Comparison of ENCODE assay signal across 2 cellular contexts in the genomic region with DNA sequence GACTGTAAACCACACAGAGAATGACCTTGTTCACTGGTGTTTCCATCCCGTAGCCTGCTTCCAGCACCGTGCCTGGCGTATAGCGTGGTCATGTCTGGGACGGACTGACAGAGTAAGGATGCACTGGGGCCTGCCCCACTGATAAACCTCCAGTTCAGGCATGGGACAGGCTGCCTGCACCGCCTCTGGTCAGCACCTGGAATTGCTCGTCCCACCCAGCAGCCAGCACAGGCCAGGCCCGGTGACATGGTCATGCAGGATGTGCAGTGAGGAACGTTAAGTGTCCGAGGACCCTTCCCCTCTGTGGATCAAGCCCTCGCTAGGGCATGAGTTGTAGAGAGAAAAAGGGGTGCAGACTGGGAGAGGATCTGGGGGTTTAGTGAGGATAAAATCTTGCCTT.
TF ChIP-seq lines count a peak whose summit lies in the region.

No MANE protein-coding gene starts in this region.

TF ChIP-seq in SK-N-SH treated with all-trans-retinoic acid at 6 μM for 48 hours, 23 proteins besides CTCF, POLR2A, EP300 and RAD21:
- no peak for TF ChIP-seq ISL1 (CRISPR knock-in tag; IDR thresholded peaks at IDR 0.05)
- TF ChIP-seq ZC3H10 (CRISPR knock-in tag; IDR thresholded peaks at IDR 0.05): no peak
- no peak for TF ChIP-seq CSDC2 (CRISPR knock-in tag; IDR thresholded peaks at IDR 0.05)
- no peak for TF ChIP-seq ZFP30 (CRISPR knock-in tag; IDR thresholded peaks at IDR 0.05)
- no peak for TF ChIP-seq ZNF8 (CRISPR knock-in tag; IDR thresholded peaks at IDR 0.05)
- TF ChIP-seq ESRRG (CRISPR knock-in tag; IDR thresholded peaks at IDR 0.05): no peak
- TF ChIP-seq, protein P1, sequence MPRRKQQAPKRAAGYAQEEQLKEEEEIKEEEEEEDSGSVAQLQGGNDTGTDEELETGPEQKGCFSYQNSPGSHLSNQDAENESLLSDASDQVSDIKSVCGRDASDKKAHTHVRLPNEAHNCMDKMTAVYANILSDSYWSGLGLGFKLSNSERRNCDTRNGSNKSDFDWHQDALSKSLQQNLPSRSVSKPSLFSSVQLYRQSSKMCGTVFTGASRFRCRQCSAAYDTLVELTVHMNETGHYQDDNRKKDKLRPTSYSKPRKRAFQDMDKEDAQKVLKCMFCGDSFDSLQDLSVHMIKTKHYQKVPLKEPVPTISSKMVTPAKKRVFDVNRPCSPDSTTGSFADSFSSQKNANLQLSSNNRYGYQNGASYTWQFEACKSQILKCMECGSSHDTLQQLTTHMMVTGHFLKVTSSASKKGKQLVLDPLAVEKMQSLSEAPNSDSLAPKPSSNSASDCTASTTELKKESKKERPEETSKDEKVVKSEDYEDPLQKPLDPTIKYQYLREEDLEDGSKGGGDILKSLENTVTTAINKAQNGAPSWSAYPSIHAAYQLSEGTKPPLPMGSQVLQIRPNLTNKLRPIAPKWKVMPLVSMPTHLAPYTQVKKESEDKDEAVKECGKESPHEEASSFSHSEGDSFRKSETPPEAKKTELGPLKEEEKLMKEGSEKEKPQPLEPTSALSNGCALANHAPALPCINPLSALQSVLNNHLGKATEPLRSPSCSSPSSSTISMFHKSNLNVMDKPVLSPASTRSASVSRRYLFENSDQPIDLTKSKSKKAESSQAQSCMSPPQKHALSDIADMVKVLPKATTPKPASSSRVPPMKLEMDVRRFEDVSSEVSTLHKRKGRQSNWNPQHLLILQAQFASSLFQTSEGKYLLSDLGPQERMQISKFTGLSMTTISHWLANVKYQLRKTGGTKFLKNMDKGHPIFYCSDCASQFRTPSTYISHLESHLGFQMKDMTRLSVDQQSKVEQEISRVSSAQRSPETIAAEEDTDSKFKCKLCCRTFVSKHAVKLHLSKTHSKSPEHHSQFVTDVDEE (CRISPR knock-in tag; IDR thresholded peaks at IDR 0.05): no peak
- TF ChIP-seq, protein P2, sequence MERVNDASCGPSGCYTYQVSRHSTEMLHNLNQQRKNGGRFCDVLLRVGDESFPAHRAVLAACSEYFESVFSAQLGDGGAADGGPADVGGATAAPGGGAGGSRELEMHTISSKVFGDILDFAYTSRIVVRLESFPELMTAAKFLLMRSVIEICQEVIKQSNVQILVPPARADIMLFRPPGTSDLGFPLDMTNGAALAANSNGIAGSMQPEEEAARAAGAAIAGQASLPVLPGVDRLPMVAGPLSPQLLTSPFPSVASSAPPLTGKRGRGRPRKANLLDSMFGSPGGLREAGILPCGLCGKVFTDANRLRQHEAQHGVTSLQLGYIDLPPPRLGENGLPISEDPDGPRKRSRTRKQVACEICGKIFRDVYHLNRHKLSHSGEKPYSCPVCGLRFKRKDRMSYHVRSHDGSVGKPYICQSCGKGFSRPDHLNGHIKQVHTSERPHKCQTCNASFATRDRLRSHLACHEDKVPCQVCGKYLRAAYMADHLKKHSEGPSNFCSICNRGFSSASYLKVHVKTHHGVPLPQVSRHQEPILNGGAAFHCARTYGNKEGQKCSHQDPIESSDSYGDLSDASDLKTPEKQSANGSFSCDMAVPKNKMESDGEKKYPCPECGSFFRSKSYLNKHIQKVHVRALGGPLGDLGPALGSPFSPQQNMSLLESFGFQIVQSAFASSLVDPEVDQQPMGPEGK (CRISPR knock-in tag; IDR thresholded peaks at IDR 0.05; ENCODE audit: borderline replicate concordance): no peak

TF ChIP-seq in SK-N-SH, 30 proteins besides CTCF, POLR2A, EP300 and RAD21:
- TF ChIP-seq, protein P3, sequence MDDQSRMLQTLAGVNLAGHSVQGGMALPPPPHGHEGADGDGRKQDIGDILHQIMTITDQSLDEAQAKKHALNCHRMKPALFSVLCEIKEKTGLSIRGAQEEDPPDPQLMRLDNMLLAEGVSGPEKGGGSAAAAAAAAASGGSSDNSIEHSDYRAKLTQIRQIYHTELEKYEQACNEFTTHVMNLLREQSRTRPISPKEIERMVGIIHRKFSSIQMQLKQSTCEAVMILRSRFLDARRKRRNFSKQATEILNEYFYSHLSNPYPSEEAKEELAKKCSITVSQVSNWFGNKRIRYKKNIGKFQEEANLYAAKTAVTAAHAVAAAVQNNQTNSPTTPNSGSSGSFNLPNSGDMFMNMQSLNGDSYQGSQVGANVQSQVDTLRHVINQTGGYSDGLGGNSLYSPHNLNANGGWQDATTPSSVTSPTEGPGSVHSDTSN (IDR thresholded peaks at IDR 0.05): no peak
- no peak for TF ChIP-seq TAF1 (IDR thresholded peaks at IDR 0.05; ENCODE audit: borderline replicate concordance, low read depth, low read length)
- no peak for TF ChIP-seq EZH2phosphoT487 (IDR thresholded peaks at IDR 0.05; ENCODE audit: borderline replicate concordance, low read depth)
- TF ChIP-seq RXRA (IDR thresholded peaks at IDR 0.05; ENCODE audit: borderline replicate concordance, low read depth): no peak
- TF ChIP-seq SMC3 (IDR thresholded peaks at IDR 0.05; ENCODE audit: low read depth, low read length): no peak
- no peak for TF ChIP-seq ELF1 (IDR thresholded peaks at IDR 0.05)
- TF ChIP-seq FOSL2 (IDR thresholded peaks at IDR 0.05; ENCODE audit: borderline replicate concordance, low read depth): no peak
- no peak for TF ChIP-seq YY1 (IDR thresholded peaks at IDR 0.05; ENCODE audit: low read depth)
- no peak for TF ChIP-seq NFIC (IDR thresholded peaks at IDR 0.05; ENCODE audit: borderline replicate concordance)
- no peak for TF ChIP-seq RCOR1 (IDR thresholded peaks at IDR 0.05; ENCODE audit: low read length)
- TF ChIP-seq FOXJ3 (CRISPR knock-in tag; IDR thresholded peaks at IDR 0.05): no peak
- no peak for TF ChIP-seq CHD2 (IDR thresholded peaks at IDR 0.05; ENCODE audit: low read length, partially characterized antibody)
TF ChIP-seq in SK-N-SH: peak in this region for 0.
